In genomic region chr1:75953461-75953860, GRCh38 we compare ENCODE assay signal across 21 cellular contexts. TPM values are rescaled to one million over a fixed set of nuclear protein-coding genes. Genes with fewer than 3 reads are reported as not detected.
DNase-seq lines count a peak whose midpoint lies in the region; ATAC-seq and TF ChIP-seq lines count a peak whose summit lies in the region.
"Had no signal": no experiment of that assay in that cellular context is flagged by ENCODE, and none has a peak within 500 bp of the region (broad histone marks: within the 10 kb centered on the region; RNA-seq: fewer than 3 reads in every experiment).

No MANE protein-coding gene starts in this region.

- no peak for TF ChIP-seq CTCF in epithelial cell of proximal tubule (conservative IDR thresholded peaks at IDR 0.05; ENCODE audit: low read depth, low read length)

- peak; percentile 47 for DNase-seq in ELF-1 (ENCODE audit: low read depth, low spot score)
- peak; percentile 79 for DNase-seq in epithelial cell of proximal tubule (ENCODE audit: low read depth)
- DNase-seq in left kidney (ENCODE audit: low read depth, low spot score): peak; percentile 62
- no peak for DNase-seq in NCI-H2171 treated with DMSO at 0.1 percent for 48 hours (lab: John Stamatoyannopoulos, UW)
- DNase-seq in NOMO-1 (lab: John Stamatoyannopoulos, UW; ENCODE audit: unreplicated experiment in 2 of 2): no peak
- no peak for DNase-seq in caudate nucleus (lab: John Stamatoyannopoulos, UW)
- DNase-seq: AML-193; C1 segment of cervical spinal cord; CD8-positive, alpha-beta T cell; DMS79 treated with DMSO at 0.1 percent for 48 hours; H7; KBM-7; MM.1S; NCI-H1048; NCI-H1436; NCI-H187 treated with DMSO at 0.1 percent for 48 hours; NCI-H2227 treated with DMSO at 0.1 percent for 48 hours; NCI-H510A treated with DMSO at 0.1 percent for 48 hours; NCI-H748 treated with DMSO at 0.1 percent for 48 hours had no signal

- no peak overlapping the region for H3K27ac ChIP-seq in caudate nucleus (ENCODE audit: low read depth, low read length)

- H3K4me3 ChIP-seq in epithelial cell of proximal tubule (ENCODE audit: low read depth, low read length): no peak overlapping the region
- H3K4me3 ChIP-seq: GM12878 had no signal

- ATAC-seq in HG03378 (IDR thresholded peaks at IDR 0.05; ENCODE audit: unreplicated experiment): no peak
- ATAC-seq: CD8-positive, alpha-beta T cell; GM12878 had no signal

RNA-seq across cellular contexts. Expression of gene ASB17, which starts 21.3 kb away (rescaled TPM):
- not detected in 2 replicates for total RNA-seq in epithelial cell of proximal tubule
- total RNA-seq: CD8-positive, alpha-beta T cell; GM12878; H7 had no signal

Comparison
In these comparisons a context has a peak if more than half of its experiments do, and no peak if none do; other contexts are left out.
1. DNase-seq: peak in ELF-1 (single experiment), epithelial cell of proximal tubule (single experiment) and left kidney (single experiment); none in NCI-H2171 treated with DMSO at 0.1 percent for 48 hours (single experiment), NOMO-1 (0 of 2) and caudate nucleus (0 of 61).